10 cellular contexts compared by ENCODE assay signal in the genomic region with DNA sequence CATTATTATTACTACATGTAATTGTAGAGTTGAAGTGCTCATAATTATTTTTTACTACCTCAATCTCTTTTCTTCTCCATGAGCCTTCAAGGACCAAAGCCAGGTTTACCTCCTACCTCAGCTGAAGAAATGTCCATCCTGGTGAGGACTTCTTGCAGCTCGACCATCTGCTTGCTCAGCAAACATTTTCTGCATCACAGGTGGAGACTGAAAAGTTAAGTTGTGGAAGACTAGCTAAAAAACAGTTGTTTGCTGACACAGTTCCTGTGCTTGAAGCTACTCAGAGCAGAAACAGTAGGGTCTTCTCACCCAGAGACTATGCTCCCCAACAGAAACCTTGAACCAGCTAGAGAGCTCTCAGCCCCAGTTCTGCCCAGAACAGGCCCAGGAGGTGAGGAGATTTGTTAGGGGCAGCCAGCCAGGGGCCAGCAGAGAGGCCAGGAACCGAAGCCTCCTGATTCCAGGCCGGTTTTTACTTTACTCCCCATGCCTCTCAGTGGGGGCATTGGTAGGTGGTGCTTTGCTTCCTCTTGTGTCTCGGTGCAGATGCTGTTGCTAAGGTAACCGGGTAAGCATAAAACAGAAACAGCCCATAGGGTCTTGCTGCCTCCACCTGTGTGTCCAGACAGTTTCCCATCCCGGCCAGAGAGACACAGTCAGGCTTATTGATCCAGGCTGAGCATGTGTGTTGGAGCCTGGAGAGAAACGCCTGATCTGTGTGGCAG. TPM values are rescaled to one million over a fixed set of nuclear protein-coding genes. Genes with fewer than 3 reads are reported as not detected.
A peak's percentile ranks its signal among the peaks of the same experiment; 100 is the strongest.
DNase-seq lines count a peak whose midpoint lies in the region; ATAC-seq and FAIRE-seq lines count a peak whose summit lies in the region.
"Had no signal": no experiment of that assay in that cellular context is flagged by ENCODE, and none has a peak within 500 bp of the region (broad histone marks: within the 10 kb centered on the region; RNA-seq: fewer than 3 reads in every experiment).

No MANE protein-coding gene starts in this region.

- H3K4me1 ChIP-seq in SJCRH30, result no peaks in the 10 kb centered on the region

- peak; percentile 44 for ATAC-seq in HG02884 (IDR thresholded peaks at IDR 0.05; ENCODE audit: unreplicated experiment)
- peak; percentile 79 for ATAC-seq in stimulated activated memory B cell treated with anti-CD40 and anti-IgM and Interleukin-4, amounts not matched to agents 10 μg/mL and 1 μg/mL and 100 μg/mL, for 72 hours

- CTCF ChIA-PET in activated CD4-positive, alpha-beta memory T cell treated with anti-CD3 and anti-CD28 coated beads, Interleukin-2, amount 10 ng/mL, durations not matched to agents 7 days and 5 days (lab: Charles Lee), result interaction anchor here (1.0 to 3.4 kb wide), 5 partner anchors 16 to 431 kb away, joined by 3 to 12 read pairs (median 8); partner anchors contain the start of gene TIPARP
- CTCF ChIA-PET in activated CD4-positive, alpha-beta memory T cell treated with anti-CD3 and anti-CD28 coated beads for 36 hours (lab: Charles Lee), result interaction anchor here (1.0 to 2.5 kb wide), 6 partner anchors 9 to 32 kb away, joined by 3 to 13 read pairs (median 5); no protein-coding TSS in a partner anchor

- no peak overlapping the region for H3K4me3 ChIP-seq in SJCRH30

- no peaks in the 10 kb centered on the region for H3K27me3 Mint-ChIP-seq in activated CD4-positive, alpha-beta memory T cell treated with anti-CD3 and anti-CD28 coated beads, Interleukin-2, amount 10 ng/mL, durations not matched to agents 7 days and 5 days
- H3K27me3 Mint-ChIP-seq in activated CD4-positive, alpha-beta memory T cell treated with anti-CD3 and anti-CD28 coated beads for 36 hours, result no peaks in the 10 kb centered on the region
- no peaks in the 10 kb centered on the region for H3K27me3 Mint-ChIP-seq in stimulated activated memory B cell treated with anti-CD40 and anti-IgM and Interleukin-4, amounts not matched to agents 10 μg/mL and 1 μg/mL and 100 μg/mL, for 72 hours
- H3K27me3 Mint-ChIP-seq: T-cell had no signal

- no peak overlapping the region for H3K27ac ChIP-seq in SJCRH30
- H3K27ac ChIP-seq: C4-2B had no signal

- POLR2A ChIA-PET in activated CD4-positive, alpha-beta memory T cell treated with anti-CD3 and anti-CD28 coated beads, Interleukin-2, amount 10 ng/mL, durations not matched to agents 7 days and 5 days (lab: Charles Lee), result interaction anchor here (1.0 to 11.5 kb wide), 5 partner anchors 12 to 430 kb away, joined by 3 to 83 read pairs (median 8); partner anchors contain the start of gene TIPARP
- POLR2A ChIA-PET in activated CD4-positive, alpha-beta memory T cell treated with anti-CD3 and anti-CD28 coated beads for 36 hours (lab: Charles Lee), result interaction anchor here (0.8 kb wide), 1 partner anchor 13 kb away, joined by 4 read pairs; no protein-coding TSS in a partner anchor

- intact Hi-C loops in activated CD4-positive, alpha-beta memory T cell treated with anti-CD3 and anti-CD28 coated beads for 36 hours (cut with micrococcal nuclease), result no loop called here

- peaks cover 5% of the 10 kb centered on the region for H3K36me3 Mint-ChIP-seq in activated CD4-positive, alpha-beta memory T cell treated with anti-CD3 and anti-CD28 coated beads, Interleukin-2, amount 10 ng/mL, durations not matched to agents 7 days and 5 days (ENCODE audit: low read depth)
- no peaks in the 10 kb centered on the region for H3K36me3 Mint-ChIP-seq in activated CD4-positive, alpha-beta memory T cell treated with anti-CD3 and anti-CD28 coated beads for 36 hours
- no peaks in the 10 kb centered on the region for H3K36me3 Mint-ChIP-seq in stimulated activated memory B cell treated with anti-CD40 and anti-IgM and Interleukin-4, amounts not matched to agents 10 μg/mL and 1 μg/mL and 100 μg/mL, for 72 hours
- H3K36me3 Mint-ChIP-seq: T-cell had no signal

- no peak for DNase-seq in activated CD4-positive, alpha-beta memory T cell treated with anti-CD3 and anti-CD28 coated beads, Interleukin-2, amount 10 ng/mL, durations not matched to agents 7 days and 5 days
- no peak for DNase-seq in activated CD4-positive, alpha-beta memory T cell treated with anti-CD3 and anti-CD28 coated beads for 36 hours
- DNase-seq in NCI-H526 (lab: John Stamatoyannopoulos, UW) (peak; percentile 89 to 93), SKM-1 (lab: John Stamatoyannopoulos, UW; ENCODE audit: unreplicated experiment) (no peak), frontal cortex (ENCODE audit: low spot score in 2 of 2) (no peak), SJCRH30 (no peak)

- H3K27ac Mint-ChIP-seq in activated CD4-positive, alpha-beta memory T cell treated with anti-CD3 and anti-CD28 coated beads, Interleukin-2, amount 10 ng/mL, durations not matched to agents 7 days and 5 days, result peak overlapping the region; percentile 83
- no peak overlapping the region for H3K27ac Mint-ChIP-seq in activated CD4-positive, alpha-beta memory T cell treated with anti-CD3 and anti-CD28 coated beads for 36 hours
- peak overlapping the region; percentile 88 for H3K27ac Mint-ChIP-seq in stimulated activated memory B cell treated with anti-CD40 and anti-IgM and Interleukin-4, amounts not matched to agents 10 μg/mL and 1 μg/mL and 100 μg/mL, for 72 hours

- H3K9me3 Mint-ChIP-seq in activated CD4-positive, alpha-beta memory T cell treated with anti-CD3 and anti-CD28 coated beads, Interleukin-2, amount 10 ng/mL, durations not matched to agents 7 days and 5 days, result no peaks in the 10 kb centered on the region
- H3K9me3 Mint-ChIP-seq in activated CD4-positive, alpha-beta memory T cell treated with anti-CD3 and anti-CD28 coated beads for 36 hours, result peaks cover 3% of the 10 kb centered on the region
- no peaks in the 10 kb centered on the region for H3K9me3 Mint-ChIP-seq in stimulated activated memory B cell treated with anti-CD40 and anti-IgM and Interleukin-4, amounts not matched to agents 10 μg/mL and 1 μg/mL and 100 μg/mL, for 72 hours
- H3K9me3 Mint-ChIP-seq: T-cell had no signal

- H3K27me3 ChIP-seq in SJCRH30, result no peaks in the 10 kb centered on the region

- H3K36me3 ChIP-seq in SJCRH30, result no peaks in the 10 kb centered on the region

- no peaks in the 10 kb centered on the region for H3K9me3 ChIP-seq in SJCRH30 (replicated peaks)

- no peak for FAIRE-seq in frontal cortex (lab: Jason Lieb, UNC)

- H3K4me3 Mint-ChIP-seq in activated CD4-positive, alpha-beta memory T cell treated with anti-CD3 and anti-CD28 coated beads, Interleukin-2, amount 10 ng/mL, durations not matched to agents 7 days and 5 days, result no peak overlapping the region
- H3K4me3 Mint-ChIP-seq in activated CD4-positive, alpha-beta memory T cell treated with anti-CD3 and anti-CD28 coated beads for 36 hours, result no peak overlapping the region
- H3K4me3 Mint-ChIP-seq in stimulated activated memory B cell treated with anti-CD40 and anti-IgM and Interleukin-4, amounts not matched to agents 10 μg/mL and 1 μg/mL and 100 μg/mL, for 72 hours, result peak overlapping the region; percentile 23
- H3K4me3 Mint-ChIP-seq: T-cell had no signal

- peaks cover 50% of the 10 kb centered on the region for H3K4me1 Mint-ChIP-seq in activated CD4-positive, alpha-beta memory T cell treated with anti-CD3 and anti-CD28 coated beads, Interleukin-2, amount 10 ng/mL, durations not matched to agents 7 days and 5 days
- peaks cover 32% of the 10 kb centered on the region for H3K4me1 Mint-ChIP-seq in activated CD4-positive, alpha-beta memory T cell treated with anti-CD3 and anti-CD28 coated beads for 36 hours (ENCODE audit: low read depth)
- H3K4me1 Mint-ChIP-seq in stimulated activated memory B cell treated with anti-CD40 and anti-IgM and Interleukin-4, amounts not matched to agents 10 μg/mL and 1 μg/mL and 100 μg/mL, for 72 hours, result peaks cover 31% of the 10 kb centered on the region

RNA-seq across cellular contexts. Expression of gene CCNL1, which starts 54.9 kb away (rescaled TPM):
- total RNA-seq in activated CD4-positive, alpha-beta memory T cell treated with anti-CD3 and anti-CD28 coated beads, Interleukin-2, amount 10 ng/mL, durations not matched to agents 7 days and 5 days, result 100 to 1,000 TPM; 223 to 249 TPM
- 100 to 1,000 TPM; 144 to 150 TPM for total RNA-seq in activated CD4-positive, alpha-beta memory T cell treated with anti-CD3 and anti-CD28 coated beads for 36 hours
- total RNA-seq in frontal cortex, result 64.4 TPM
- total RNA-seq in SJCRH30 (2014; rRNA removed; shearing (Covaris generic)), result 91.2 and 112 TPM in 2 replicates

Comparison
In these comparisons a context has a peak if more than half of its experiments do, and no peak if none do; other contexts are left out.
1. DNase-seq: peak in NCI-H526 (2 of 2); none in activated CD4-positive, alpha-beta memory T cell treated with anti-CD3 and anti-CD28 coated beads, Interleukin-2, amount 10 ng/mL, durations not matched to agents 7 days and 5 days (single experiment), activated CD4-positive, alpha-beta memory T cell treated with anti-CD3 and anti-CD28 coated beads for 36 hours (single experiment), SKM-1 (single experiment), frontal cortex (0 of 2) and SJCRH30 (0 of 2).